9 cellular contexts compared by ENCODE assay signal in the genomic region with DNA sequence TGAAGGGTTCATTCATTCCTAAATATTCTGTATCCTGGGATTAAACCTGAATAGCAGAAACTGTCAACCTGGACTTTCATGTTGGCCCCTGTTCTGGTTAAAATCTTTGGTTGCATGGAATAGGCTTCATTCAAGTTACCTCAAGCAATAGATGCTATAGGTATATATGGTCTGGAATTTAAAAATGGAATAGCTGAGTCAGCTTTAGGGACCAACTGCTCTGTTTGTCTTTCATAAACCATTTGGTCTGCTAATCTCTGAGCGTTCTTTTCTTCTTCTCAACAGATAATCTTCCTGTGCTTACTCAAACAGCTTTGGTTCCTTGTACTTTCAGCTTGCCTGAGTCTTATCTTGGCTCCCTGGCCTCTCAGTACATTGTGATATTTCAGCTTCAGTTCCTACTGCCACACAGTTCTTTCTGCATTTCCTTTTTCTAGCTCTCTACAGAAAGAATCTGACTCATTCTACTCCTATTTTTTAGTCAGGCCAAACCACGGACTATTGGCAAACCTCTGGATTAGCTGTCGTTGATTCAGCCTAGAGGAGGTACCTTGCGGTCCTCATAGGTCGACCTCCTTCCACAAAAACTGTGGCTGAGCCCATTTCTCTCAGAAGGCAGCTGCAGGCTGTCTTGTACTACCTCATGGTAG. TPM values are rescaled to one million over a fixed set of nuclear protein-coding genes. Genes with fewer than 3 reads are reported as not detected.
DNase-seq lines count a peak whose midpoint lies in the region; ATAC-seq and TF ChIP-seq lines count a peak whose summit lies in the region.
"Had no signal": no experiment of that assay in that cellular context is flagged by ENCODE, and none has a peak within 500 bp of the region (broad histone marks: within the 10 kb centered on the region; RNA-seq: fewer than 3 reads in every experiment).

No MANE protein-coding gene starts in this region.

- no TSS peak for BruUV-seq in MCF 10A (replicated peaks; lab: Mats Ljungman, UMichigan)

- peaks cover 10% of the 10 kb centered on the region for H3K36me3 Mint-ChIP-seq in MCF 10A (ENCODE audit: insufficient read depth, unreplicated experiment)
- no peaks in the 10 kb centered on the region for H3K36me3 Mint-ChIP-seq in activated CD4-positive, alpha-beta memory T cell treated with anti-CD3 and anti-CD28 coated beads, Interleukin-2, amount 10 ng/mL, durations not matched to agents 7 days and 5 days (ENCODE audit: low read depth)

- TF ChIP-seq POLR2A in breast epithelium (IDR thresholded peaks at IDR 0.05) = no peak
- TF ChIP-seq POLR2A in adrenal gland (IDR thresholded peaks at IDR 0.05) = no peak

- TF ChIP-seq CTCF in MCF 10A (IDR thresholded peaks at IDR 0.05; ENCODE audit: unreplicated experiment) (no peak), breast epithelium (IDR thresholded peaks at IDR 0.05) (no peak), adrenal gland (IDR thresholded peaks at IDR 0.05) (no peak)

- H3K4me1 Mint-ChIP-seq in MCF 10A (ENCODE audit: insufficient read depth, unreplicated experiment) = peaks cover 6% of the 10 kb centered on the region
- no peaks in the 10 kb centered on the region for H3K4me1 Mint-ChIP-seq in activated CD4-positive, alpha-beta memory T cell treated with anti-CD3 and anti-CD28 coated beads, Interleukin-2, amount 10 ng/mL, durations not matched to agents 7 days and 5 days
- H3K4me1 Mint-ChIP-seq: neural crest cell had no signal

- 29 to 36% (median 35%) methylated on average over 5 of the region's 5 CpGs for WGBS in adrenal gland, 4 donors

- intact Hi-C loops in MCF 10A (cut with micrococcal nuclease) = no loop called here
- intact Hi-C loops in breast epithelium (cut with DNase I; ENCODE audit: low total_unique reads) = no loop called here
- intact Hi-C loops in adrenal gland (cut with DNase I) = no loop called here
- intact Hi-C loops in left ventricle myocardium superior (cut with micrococcal nuclease) = no loop called here

- ATAC-seq in left ventricle myocardium superior (peak; percentile 90), GM21390 (IDR thresholded peaks at IDR 0.05; ENCODE audit: unreplicated experiment) (no peak)

- H3K4me3 ChIP-seq in breast epithelium (no peak overlapping the region), adrenal gland (no peak overlapping the region)

- H3K4me1 ChIP-seq in breast epithelium = no peaks in the 10 kb centered on the region
- no peaks in the 10 kb centered on the region for H3K4me1 ChIP-seq in adrenal gland (replicated peaks in 1 of 2)

- CTCF ChIA-PET in MCF 10A (lab: Yijun Ruan, JAX) = interaction anchor here (0.6 kb wide), 2 partner anchors 105 to 153 kb away, joined by 4 to 5 read pairs; no protein-coding TSS in a partner anchor
- CTCF ChIA-PET in activated CD4-positive, alpha-beta memory T cell treated with anti-CD3 and anti-CD28 coated beads, Interleukin-2, amount 10 ng/mL, durations not matched to agents 7 days and 5 days (lab: Charles Lee) = no interaction called here

- DNase-seq in MCF 10A (ENCODE audit: unreplicated experiment) (peak; percentile 87), breast epithelium (ENCODE audit: low spot score in 2 of 2) (no peak), adrenal gland (peak in 5 of 7 donors; percentile 32 to 45 (median 33)), left ventricle myocardium superior (no peak), 8988T (no peak), retina (no peak)
- DNase-seq in activated CD4-positive, alpha-beta memory T cell treated with anti-CD3 and anti-CD28 coated beads, Interleukin-2, amount 10 ng/mL, durations not matched to agents 7 days and 5 days = no peak

- H3K27me3 Mint-ChIP-seq in MCF 10A (ENCODE audit: insufficient read depth, unreplicated experiment) = no peaks in the 10 kb centered on the region
- no peaks in the 10 kb centered on the region for H3K27me3 Mint-ChIP-seq in activated CD4-positive, alpha-beta memory T cell treated with anti-CD3 and anti-CD28 coated beads, Interleukin-2, amount 10 ng/mL, durations not matched to agents 7 days and 5 days

- H3K36me3 ChIP-seq in breast epithelium = no peaks in the 10 kb centered on the region
- H3K36me3 ChIP-seq in adrenal gland (replicated peaks in 1 of 2) = no peaks in the 10 kb centered on the region

- POLR2A ChIA-PET in MCF 10A (lab: Yijun Ruan, JAX) = interaction anchor here (0.5 kb wide), 1 partner anchor 84 kb away, joined by 3 read pairs; no protein-coding TSS in a partner anchor
- POLR2A ChIA-PET in activated CD4-positive, alpha-beta memory T cell treated with anti-CD3 and anti-CD28 coated beads, Interleukin-2, amount 10 ng/mL, durations not matched to agents 7 days and 5 days (lab: Charles Lee) = no interaction called here

- H3K9me3 ChIP-seq in breast epithelium = no peaks in the 10 kb centered on the region
- peaks cover 0 to 1% (median 0%) of the 10 kb centered on the region in 3 donors for H3K9me3 ChIP-seq in adrenal gland (replicated peaks in 1 of 3)

- no peak overlapping the region for H3K4me3 Mint-ChIP-seq in MCF 10A (ENCODE audit: unreplicated experiment)
- no peak overlapping the region for H3K4me3 Mint-ChIP-seq in activated CD4-positive, alpha-beta memory T cell treated with anti-CD3 and anti-CD28 coated beads, Interleukin-2, amount 10 ng/mL, durations not matched to agents 7 days and 5 days
- H3K4me3 Mint-ChIP-seq: neural crest cell had no signal

- peak overlapping the region; percentile 7 for H3K27ac Mint-ChIP-seq in MCF 10A (ENCODE audit: low read depth, unreplicated experiment)
- H3K27ac Mint-ChIP-seq in activated CD4-positive, alpha-beta memory T cell treated with anti-CD3 and anti-CD28 coated beads, Interleukin-2, amount 10 ng/mL, durations not matched to agents 7 days and 5 days = no peak overlapping the region

- no peaks in the 10 kb centered on the region for H3K9me3 Mint-ChIP-seq in MCF 10A (ENCODE audit: unreplicated experiment)
- no peaks in the 10 kb centered on the region for H3K9me3 Mint-ChIP-seq in activated CD4-positive, alpha-beta memory T cell treated with anti-CD3 and anti-CD28 coated beads, Interleukin-2, amount 10 ng/mL, durations not matched to agents 7 days and 5 days
- H3K9me3 Mint-ChIP-seq: neural crest cell had no signal

- no peaks in the 10 kb centered on the region for H3K27me3 ChIP-seq in breast epithelium
- H3K27me3 ChIP-seq in adrenal gland = no peaks in the 10 kb centered on the region

- H3K27ac ChIP-seq in breast epithelium (peak overlapping the region in 1 of 2 donors; percentile 20), adrenal gland (no peak overlapping the region)

RNA-seq across cellular contexts. Expression of a gene that starts 35.9 kb away (rescaled TPM):
- not detected in 2 replicates for total RNA-seq in MCF 10A (2022)
- 10 to 100 TPM in 2 of 3 donors, 1 to 10 TPM in 1; 7.7 to 12.0 (median 11.8) TPM for total RNA-seq in breast epithelium
- 1 to 10 TPM in 3 of 8 donors, under 1 TPM in 4, not detected in 1; 0.06 to 3.9 (median 0.55) TPM for total RNA-seq in adrenal gland
- polyA plus RNA-seq in adrenal gland = 1 to 10 TPM in 2 of 3 donors, under 1 TPM in 1; 0.57 to 2.7 (median 2.3) TPM
- total RNA-seq in left ventricle myocardium superior = 0.30 TPM
- not detected for total RNA-seq in activated CD4-positive, alpha-beta memory T cell treated with anti-CD3 and anti-CD28 coated beads, Interleukin-2, amount 10 ng/mL, durations not matched to agents 7 days and 5 days

Comparison
In these comparisons a context has a peak if more than half of its experiments do, and no peak if none do; other contexts are left out.
1. DNase-seq: peak in MCF 10A (single experiment) and adrenal gland (5 of 7); none in breast epithelium (0 of 2), left ventricle myocardium superior (single experiment), 8988T (single experiment), activated CD4-positive, alpha-beta memory T cell treated with anti-CD3 and anti-CD28 coated beads, Interleukin-2, amount 10 ng/mL, durations not matched to agents 7 days and 5 days (single experiment) and retina (single experiment).